ENCODE assay signal across 26 cellular contexts in genomic region chr15:33494306-33494705, GRCh38.
"Had no signal": no experiment of that assay in that cellular context is flagged by ENCODE, and none has a peak within 500 bp of the region (broad histone marks: within the 10 kb centered on the region; RNA-seq: fewer than 3 reads in every experiment).

No MANE protein-coding gene starts in this region.

- H3K36me3 ChIP-seq: adrenal gland, WERI-Rb-1 had no signal

- DNase-seq: activated B cell treated with CpG ODN at 0.5 μM for 24 hours; activated CD4-positive, alpha-beta T cell treated with anti-CD3 and anti-CD28 coated beads for 48 hours; activated CD4-positive, alpha-beta T cell treated with anti-CD3 and anti-CD28 coated beads, Interleukin-2, amount 50 U/mL, for 1 hour; activated CD4-positive, alpha-beta T cell treated with anti-CD3 and anti-CD28 coated beads, Interleukin-2, amount 50 U/mL, for 48 hours; activated CD8-positive, alpha-beta memory T cell treated with anti-CD3 and anti-CD28 coated beads for 24 hours; activated CD8-positive, alpha-beta T cell treated with anti-CD3 and anti-CD28 coated beads for 36 hours; activated effector memory CD4-positive, alpha-beta T cell treated with anti-CD3 and anti-CD28 coated beads, Interleukin-2, amount 50 U/mL, for 16 hours; activated naive CD4-positive, alpha-beta T cell treated with anti-CD3 and anti-CD28 coated beads for 36 hours; activated naive CD8-positive, alpha-beta T cell treated with anti-CD3 and anti-CD28 coated beads for 36 hours; activated naive CD8-positive, alpha-beta T cell treated with anti-CD3 and anti-CD28 coated beads, Interleukin-2, amount 50 U/mL, for 24 hours; activated T-cell treated with anti-CD3 and anti-CD28 coated beads, Interleukin-2, amount 50 U/mL, for 1 hour; activated T-cell treated with anti-CD3 and anti-CD28 coated beads, Interleukin-2, amount 50 U/mL, for 48 hours; adrenal gland; amygdala; aorta; body of pancreas; caudate nucleus; cortex of kidney; effector CD8-positive, alpha-beta T cell; foreskin fibroblast; head of caudate nucleus; T-helper 1 cell; T-helper 17 cell; T1000; WERI-Rb-1 had no signal

- H3K4me3 ChIP-seq: adrenal gland, body of pancreas had no signal

- H3K4me1 ChIP-seq: adrenal gland, body of pancreas had no signal

- H3K27me3 ChIP-seq: body of pancreas had no signal

- H3K27ac ChIP-seq: adrenal gland, body of pancreas, epithelial cell of prostate, WERI-Rb-1 had no signal

- H3K9me3 ChIP-seq: adrenal gland, body of pancreas had no signal
